1 cellular context compared by ENCODE assay signal in the genomic region with DNA sequence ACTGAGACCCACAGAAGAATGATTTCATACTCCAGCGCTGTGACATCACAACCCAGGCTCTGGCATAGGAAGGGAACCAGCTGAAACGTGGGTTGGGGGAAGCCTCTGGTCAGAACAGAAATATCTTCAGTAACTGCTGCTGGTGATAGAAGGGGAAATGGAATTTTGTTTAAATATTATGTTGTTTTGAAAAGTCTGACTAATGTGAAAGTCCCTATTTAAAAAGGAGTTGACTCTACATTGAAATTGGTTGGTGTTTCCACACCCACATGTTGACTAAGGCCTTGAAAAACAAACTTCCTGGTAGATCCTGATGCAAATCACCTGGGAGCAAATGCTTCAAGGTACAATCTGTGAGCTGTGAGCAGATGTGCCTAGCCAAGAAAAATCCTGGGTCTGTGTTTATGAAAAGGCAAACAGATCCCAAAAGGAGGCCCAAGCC.
TF ChIP-seq lines count a peak whose summit lies in the region.

No MANE protein-coding gene starts in this region.

TF ChIP-seq in IMR-90, 13 proteins besides CTCF, POLR2A, EP300 and RAD21 (continued from another document):
- peak; percentile 11; the same call in 1 of the 2 replicates for TF ChIP-seq FOS (IDR thresholded peaks at IDR 0.05; ENCODE audit: low read depth, low read length)
- peak; percentile 32; the same call in 1 of the 2 replicates for TF ChIP-seq CEBPB (IDR thresholded peaks at IDR 0.05; ENCODE audit: low read depth, low read length)
- no peak for TF ChIP-seq MAZ (IDR thresholded peaks at IDR 0.05; ENCODE audit: borderline replicate concordance, low read depth, low read length)
- no peak for TF ChIP-seq BHLHE40 (IDR thresholded peaks at IDR 0.05; ENCODE audit: low read depth, low read length)
TF ChIP-seq in IMR-90: peak in this region for 2.
